Comparison of ENCODE assay signal across 30 cellular contexts in genomic region chr3:158074591-158074990, GRCh38. TPM values are rescaled to one million over a fixed set of nuclear protein-coding genes. Genes with fewer than 3 reads are reported as not detected.
"Had no signal": no experiment of that assay in that cellular context is flagged by ENCODE, and none has a peak within 500 bp of the region (broad histone marks: within the 10 kb centered on the region; RNA-seq: fewer than 3 reads in every experiment).

No MANE protein-coding gene starts in this region.

- H3K4me1 Mint-ChIP-seq: endodermal cell; mesothelial cell of epicardium; naive thymus-derived CD4-positive, alpha-beta T cell; natural killer cell had no signal

- H3K27ac Mint-ChIP-seq: endodermal cell; mesothelial cell of epicardium; naive thymus-derived CD4-positive, alpha-beta T cell; natural killer cell had no signal

- H3K9me3 ChIP-seq: esophagus squamous epithelium, gastrocnemius medialis, heart right ventricle, left lung, lower lobe of right lung had no signal

- H3K4me3 ChIP-seq: coronary artery, dorsolateral prefrontal cortex, esophagus squamous epithelium, gastrocnemius medialis, heart right ventricle, left lung, lower lobe of right lung had no signal

- H3K27ac ChIP-seq: coronary artery, dorsolateral prefrontal cortex, epithelial cell of prostate, esophagus squamous epithelium, gastrocnemius medialis, heart right ventricle, left lung, lower lobe of right lung had no signal

- DNase-seq: dermis blood vessel endothelial cell; dorsolateral prefrontal cortex; effector CD4-positive, alpha-beta T cell; effector memory CD4-positive, alpha-beta T cell; endodermal cell; erythroblast; esophagus squamous epithelium; foreskin fibroblast; foreskin melanocyte; gastrocnemius medialis; glutamatergic neuron; head of caudate nucleus; heart right ventricle; hippocampal formation; left cardiac atrium; left lung; left ventricle myocardium superior; lower lobe of right lung; mesenchymal stem cell; naive thymus-derived CD4-positive, alpha-beta T cell; natural killer cell had no signal

- H3K4me3 Mint-ChIP-seq: endodermal cell; mesothelial cell of epicardium; naive thymus-derived CD4-positive, alpha-beta T cell; natural killer cell had no signal

- H3K27me3 ChIP-seq: gastrocnemius medialis had no signal

- H3K9me3 Mint-ChIP-seq: endodermal cell; mesothelial cell of epicardium; naive thymus-derived CD4-positive, alpha-beta T cell had no signal

- H3K36me3 ChIP-seq: esophagus squamous epithelium, gastrocnemius medialis, heart right ventricle, left lung, lower lobe of right lung had no signal

- H3K4me1 ChIP-seq: esophagus squamous epithelium, gastrocnemius medialis, heart right ventricle, left lung, lower lobe of right lung had no signal

- H3K36me3 Mint-ChIP-seq: mesothelial cell of epicardium; naive thymus-derived CD4-positive, alpha-beta T cell; natural killer cell had no signal

RNA-seq across cellular contexts. Expression of gene SHOX2, which starts 31.6 kb away (rescaled TPM):
- total RNA-seq: dermis blood vessel endothelial cell; esophagus mucosa; esophagus squamous epithelium; glomerular endothelial cell; kidney epithelial cell; lung microvascular endothelial cell; mononuclear cell; mucosa of gallbladder; naive thymus-derived CD4-positive, alpha-beta T cell; natural killer cell had no signal
